ENCODE assay signal across 22 cellular contexts in the genomic region with DNA sequence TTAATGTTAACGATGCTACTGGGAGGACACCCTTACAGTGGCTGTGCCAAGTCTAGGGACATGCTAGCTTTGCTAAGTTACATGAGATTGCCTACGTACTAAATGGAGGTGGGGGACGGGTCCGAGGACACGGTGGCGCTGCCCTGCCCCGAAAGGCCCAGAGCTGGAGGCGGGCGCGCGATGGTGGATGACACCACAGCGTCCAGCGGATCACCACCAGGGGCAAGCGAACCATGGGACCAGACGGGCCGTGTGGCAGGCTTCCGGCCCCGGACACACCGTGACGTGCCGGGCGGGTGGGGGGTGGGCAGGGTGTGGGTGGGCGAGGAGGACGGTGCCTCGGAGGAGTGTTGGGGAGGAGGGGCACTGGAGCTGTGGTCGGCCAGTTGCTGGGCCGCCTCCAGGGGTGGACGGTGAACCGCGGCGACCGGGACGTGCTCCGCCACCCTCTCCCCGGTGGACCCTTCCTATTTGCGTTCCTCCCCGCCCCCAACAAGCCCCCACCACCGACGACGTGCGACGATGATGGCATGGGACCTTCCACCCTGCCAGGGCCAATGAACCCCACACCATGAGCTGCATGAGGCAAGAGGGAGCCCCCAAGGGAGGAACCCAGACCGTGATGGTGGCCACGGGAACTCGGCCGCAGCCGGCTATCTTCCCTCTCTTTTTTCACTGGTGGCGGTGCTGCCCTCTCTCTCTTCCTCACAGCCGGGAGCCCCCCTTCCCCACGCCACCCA.
DNase-seq lines count a peak whose midpoint lies in the region; ATAC-seq and TF ChIP-seq lines count a peak whose summit lies in the region.
"Had no signal": no experiment of that assay in that cellular context is flagged by ENCODE, and none has a peak within 500 bp of the region (broad histone marks: within the 10 kb centered on the region; RNA-seq: fewer than 3 reads in every experiment).

No MANE protein-coding gene starts in this region.

- WGBS in endodermal cell (ENCODE audit: insufficient coverage in 1 of 2, insufficient read length in 1 of 2), 2 experiments: 92 to 98% methylated on average over 8 to 37 of the region's 50 CpGs

- no peaks in the 10 kb centered on the region for H3K27me3 Mint-ChIP-seq in endodermal cell (ENCODE audit: insufficient read depth)
- no peaks in the 10 kb centered on the region for H3K27me3 Mint-ChIP-seq in stimulated activated memory B cell treated with anti-CD40 and anti-IgM and Interleukin-4, amounts not matched to agents 10 μg/mL and 1 μg/mL and 100 μg/mL, for 72 hours

- DNase-seq in activated effector memory CD4-positive, alpha-beta T cell treated with anti-CD3 and anti-CD28 coated beads, Interleukin-2, amount 50 U/mL, for 16 hours: peak; percentile 56
- no peak for DNase-seq in activated effector memory CD4-positive, alpha-beta T cell treated with Interleukin-2 at 50 U/mL for 16 hours
- peak; percentile 0 for DNase-seq in GM03348 (ENCODE audit: low spot score)
- DNase-seq in endodermal cell: peak; percentile 17
- DNase-seq in posterior vena cava (ENCODE audit: low spot score): peak; percentile 62
- DNase-seq in NCI-H1048 (lab: John Stamatoyannopoulos, UW): no peak
- no peak for DNase-seq in SW 1271 (lab: John Stamatoyannopoulos, UW)
- DNase-seq: 8988T; Calu3; CD8-positive, alpha-beta memory T cell; H9; HFFc6; IMR-90; NCI-H1105; NCI-H2081 treated with DMSO at 0.1 percent for 48 hours; NCI-H2171 treated with DMSO at 0.1 percent for 48 hours; NCI-H524 treated with DMSO at 0.1 percent for 48 hours; NCI-H82; SHP77 had no signal

- H3K36me3 ChIP-seq in endodermal cell (ENCODE audit: control insufficient read depth, insufficient read depth, low read length): no peaks in the 10 kb centered on the region

- H3K4me1 Mint-ChIP-seq in endodermal cell: no peaks in the 10 kb centered on the region
- no peaks in the 10 kb centered on the region for H3K4me1 Mint-ChIP-seq in stimulated activated memory B cell treated with anti-CD40 and anti-IgM and Interleukin-4, amounts not matched to agents 10 μg/mL and 1 μg/mL and 100 μg/mL, for 72 hours
- H3K4me1 Mint-ChIP-seq: CD8-positive, alpha-beta memory T cell; H9 had no signal

- no peak overlapping the region for H3K27ac Mint-ChIP-seq in endodermal cell
- H3K27ac Mint-ChIP-seq in stimulated activated memory B cell treated with anti-CD40 and anti-IgM and Interleukin-4, amounts not matched to agents 10 μg/mL and 1 μg/mL and 100 μg/mL, for 72 hours: no peak overlapping the region
- H3K27ac Mint-ChIP-seq: CD8-positive, alpha-beta memory T cell; H9; HFFc6 had no signal

- H3K9me3 Mint-ChIP-seq in endodermal cell: peaks cover 76% of the 10 kb centered on the region
- peaks cover 12% of the 10 kb centered on the region for H3K9me3 Mint-ChIP-seq in stimulated activated memory B cell treated with anti-CD40 and anti-IgM and Interleukin-4, amounts not matched to agents 10 μg/mL and 1 μg/mL and 100 μg/mL, for 72 hours

- TF ChIP-seq CTCF in endodermal cell (conservative IDR thresholded peaks at IDR 0.05): no peak

- H3K9ac ChIP-seq in endodermal cell (ENCODE audit: extremely low read depth, low read length, poor library complexity, severe bottlenecking): no peak overlapping the region
- H3K9ac ChIP-seq: KMS-11 had no signal

- intact Hi-C loops in posterior vena cava (cut with DNase I): no loop called here

- H3K27ac ChIP-seq in endodermal cell (ENCODE audit: low read depth, low read length): no peak overlapping the region
- H3K27ac ChIP-seq: C4-2B, KMS-11 had no signal

- no peaks in the 10 kb centered on the region for H3K36me3 Mint-ChIP-seq in endodermal cell (ENCODE audit: low read depth)
- H3K36me3 Mint-ChIP-seq in stimulated activated memory B cell treated with anti-CD40 and anti-IgM and Interleukin-4, amounts not matched to agents 10 μg/mL and 1 μg/mL and 100 μg/mL, for 72 hours: no peaks in the 10 kb centered on the region

- no peaks in the 10 kb centered on the region for H3K27me3 ChIP-seq in endodermal cell (ENCODE audit: control insufficient read depth, insufficient read depth, low read length, poor library complexity, severe bottlenecking)

- peaks cover 20% of the 10 kb centered on the region for H3K9me3 ChIP-seq in endodermal cell (ENCODE audit: control insufficient read depth, low read length)

- no peak overlapping the region for H3K4me3 Mint-ChIP-seq in endodermal cell
- H3K4me3 Mint-ChIP-seq in stimulated activated memory B cell treated with anti-CD40 and anti-IgM and Interleukin-4, amounts not matched to agents 10 μg/mL and 1 μg/mL and 100 μg/mL, for 72 hours: no peak overlapping the region
- H3K4me3 Mint-ChIP-seq: CD8-positive, alpha-beta memory T cell; H9; HFFc6 had no signal

- H3K4me3 ChIP-seq in endodermal cell (ENCODE audit: low read length): no peak overlapping the region

- no peaks in the 10 kb centered on the region for H3K4me1 ChIP-seq in endodermal cell (ENCODE audit: control insufficient read depth, insufficient read depth, low read length)

- no peak for ATAC-seq in stimulated activated memory B cell treated with anti-CD40 and anti-IgM and Interleukin-4, amounts not matched to agents 10 μg/mL and 1 μg/mL and 100 μg/mL, for 72 hours

Comparison
In these comparisons a context has a peak if more than half of its experiments do, and no peak if none do; other contexts are left out.
1. DNase-seq: peak in activated effector memory CD4-positive, alpha-beta T cell treated with anti-CD3 and anti-CD28 coated beads, Interleukin-2, amount 50 U/mL, for 16 hours (single experiment), GM03348 (single experiment), endodermal cell (single experiment) and posterior vena cava (single experiment); none in activated effector memory CD4-positive, alpha-beta T cell treated with Interleukin-2 at 50 U/mL for 16 hours (single experiment), NCI-H1048 (single experiment) and SW 1271 (0 of 2).